ENCODE assay signal across 1 cellular context in genomic region chr5:171312129-171312819, GRCh38.
A peak's percentile ranks its signal among the peaks of the same experiment; 100 is the strongest.
TF ChIP-seq lines count a peak whose summit lies in the region.

No MANE protein-coding gene starts in this region.

TF ChIP-seq in GM12878, 131 proteins besides CTCF, POLR2A, EP300 and RAD21:
- TF ChIP-seq STAT3 (IDR thresholded peaks at IDR 0.05; ENCODE audit: low read depth, low read length) (no peak), CHD4 (IDR thresholded peaks at IDR 0.05) (no peak), CREM (IDR thresholded peaks at IDR 0.05; ENCODE audit: low read depth) (peak; percentile 59; the same call in 1 of the 2 replicates), PBX3 (IDR thresholded peaks at IDR 0.05; ENCODE audit: insufficient replicate concordance, low read depth, low read length) (no peak), CUX1 (IDR thresholded peaks at IDR 0.05; ENCODE audit: insufficient replicate concordance, low read depth, low read length) (no peak), CREB1 (IDR thresholded peaks at IDR 0.05; ENCODE audit: low read depth) (peak; percentile 70; the same call in 1 of the 2 replicates), POU2F2 (IDR thresholded peaks at IDR 0.05; ENCODE audit: borderline replicate concordance, low read depth, low read length) (no peak), WRNIP1 (IDR thresholded peaks at IDR 0.05; ENCODE audit: borderline replicate concordance, low read depth, low read length) (no peak)
